Comparison of ENCODE assay signal across 8 cellular contexts in the genomic region with DNA sequence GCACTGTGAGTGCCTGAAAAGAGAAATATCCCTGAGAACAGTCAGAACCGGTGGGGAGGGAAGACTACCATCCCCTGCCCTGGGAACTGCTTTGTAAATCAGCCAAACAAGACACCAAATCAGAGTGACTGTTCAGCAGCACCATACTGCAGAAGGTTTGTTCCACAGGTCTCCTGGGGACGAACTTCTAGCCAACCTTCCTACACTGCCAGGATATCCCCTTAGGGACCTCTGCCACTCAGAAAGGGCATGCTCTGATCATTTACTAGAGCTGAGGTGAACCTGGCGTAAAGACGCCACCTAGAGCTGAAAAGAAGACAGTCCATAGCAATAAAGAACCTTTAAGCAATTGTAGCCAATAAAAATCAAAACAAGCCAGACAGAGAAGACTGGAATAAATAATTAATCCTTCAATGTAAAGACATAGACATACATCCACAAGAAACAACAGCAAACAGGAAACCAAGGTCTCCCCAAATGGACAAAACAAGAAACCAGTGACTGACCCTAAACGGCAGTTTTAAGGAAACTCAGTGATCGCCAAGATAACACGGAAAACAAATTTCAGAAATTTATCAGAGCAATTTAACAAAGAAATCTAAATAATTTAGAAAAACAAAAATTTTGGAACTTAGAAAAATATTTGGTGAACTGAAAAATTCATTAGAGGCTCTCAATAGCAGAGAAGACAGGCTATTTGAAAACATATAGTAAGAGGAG.
DNase-seq lines count a peak whose midpoint lies in the region; ATAC-seq and TF ChIP-seq lines count a peak whose summit lies in the region.

No MANE protein-coding gene starts in this region.

- peaks cover 36% of the 10 kb centered on the region for H3K4me1 Mint-ChIP-seq in activated T-helper 17 cell treated with anti-CD3 and anti-CD28 coated beads, Interleukin-2, amount 50 U/mL, for 72 hours

- peak overlapping the region; percentile 99 for H3K4me3 Mint-ChIP-seq in activated T-helper 17 cell treated with anti-CD3 and anti-CD28 coated beads, Interleukin-2, amount 50 U/mL, for 72 hours

- peak overlapping the region; percentile 31; the same call in 1 of the 2 replicates for H3K27ac ChIP-seq in Panc1 (ENCODE audit: low read length)

- peaks cover 8% of the 10 kb centered on the region for H3K9me3 Mint-ChIP-seq in activated T-helper 17 cell treated with anti-CD3 and anti-CD28 coated beads, Interleukin-2, amount 50 U/mL, for 72 hours

- POLR2A ChIA-PET in Panc1 (lab: Charles Lee) = no interaction called here

- ATAC-seq in GM21515 (IDR thresholded peaks at IDR 0.05; ENCODE audit: unreplicated experiment) = peak; percentile 73
- ATAC-seq in Panc1 = peak; percentile 97
- ATAC-seq in activated T-helper 17 cell treated with anti-CD3 and anti-CD28 coated beads, Interleukin-2, amount 50 U/mL, for 72 hours (replicated peaks) = peak; percentile 91

- no peaks in the 10 kb centered on the region for H3K27me3 ChIP-seq in Panc1 (ENCODE audit: control insufficient read depth, insufficient read depth, low read length)

- DNase-seq in DMS153 treated with DMSO at 0.1 percent for 48 hours (lab: John Stamatoyannopoulos, UW; ENCODE audit: unreplicated experiment) (peak; percentile 70), HT-29 (ENCODE audit: low spot score) (peak; percentile 85), Panc1 (ENCODE audit: low read depth, low spot score) (peak; percentile 71), globus pallidus (ENCODE audit: low spot score) (peak; percentile 16), skeletal muscle cell (ENCODE audit: low read depth) (peak; percentile 34), D341Med (ENCODE audit: low spot score) (no peak)

- in situ Hi-C loops in Panc1 (cut with HindIII; ENCODE audit: low pct_unique_long_range_greater_than_20kb, low sequenced_read_pairs) = no loop called here

- peaks cover 14% of the 10 kb centered on the region for H3K36me3 Mint-ChIP-seq in activated T-helper 17 cell treated with anti-CD3 and anti-CD28 coated beads, Interleukin-2, amount 50 U/mL, for 72 hours (ENCODE audit: low read depth)

- no TSS peak for BruUV-seq in Panc1 (replicated peaks; lab: Mats Ljungman, UMichigan)

- H3K36me3 ChIP-seq in Panc1 (ENCODE audit: control insufficient read depth, insufficient read depth, low read length) = no peaks in the 10 kb centered on the region

- intact Hi-C loops in Panc1 (cut with micrococcal nuclease; ENCODE audit: unreplicated experiment) = loop anchor here (2.0 to 5.0 kb wide), 2 partner anchors 226 to 271 kb away; no protein-coding TSS in a partner anchor

- peak overlapping the region; percentile 98 for H3K27ac Mint-ChIP-seq in activated T-helper 17 cell treated with anti-CD3 and anti-CD28 coated beads, Interleukin-2, amount 50 U/mL, for 72 hours

- H3K4me3 ChIP-seq in Panc1 (ENCODE audit: low read depth in 2 of 2, low read length in 2 of 2) (no peak overlapping the region), skeletal muscle cell (ENCODE audit: low read depth, low read length) (no peak overlapping the region)

- H3K4me1 ChIP-seq in Panc1 (ENCODE audit: control insufficient read depth, insufficient read depth, low read length) = no peaks in the 10 kb centered on the region

- TF ChIP-seq CTCF in Panc1 (IDR thresholded peaks at IDR 0.05) = peak; percentile 75

- H3K9me3 ChIP-seq in Panc1 (ENCODE audit: control insufficient read depth, insufficient read depth, low read depth, low read length) = no peaks in the 10 kb centered on the region

- no peaks in the 10 kb centered on the region for H3K27me3 Mint-ChIP-seq in activated T-helper 17 cell treated with anti-CD3 and anti-CD28 coated beads, Interleukin-2, amount 50 U/mL, for 72 hours

- CTCF ChIA-PET in Panc1 (lab: Charles Lee) = interaction anchor here (1.0 kb wide), 1 partner anchor 275 kb away, joined by 4 read pairs; no protein-coding TSS in a partner anchor
